In genomic region chr1:23598424-23598823, GRCh38 we compare ENCODE assay signal across 1 cellular context.
A peak's percentile ranks its signal among the peaks of the same experiment; 100 is the strongest.
TF ChIP-seq lines count a peak whose summit lies in the region.

No MANE protein-coding gene starts in this region.

TF ChIP-seq in GM23338, 12 proteins besides CTCF, POLR2A, EP300 and RAD21 (continued from another document):
- TF ChIP-seq, protein P1, sequence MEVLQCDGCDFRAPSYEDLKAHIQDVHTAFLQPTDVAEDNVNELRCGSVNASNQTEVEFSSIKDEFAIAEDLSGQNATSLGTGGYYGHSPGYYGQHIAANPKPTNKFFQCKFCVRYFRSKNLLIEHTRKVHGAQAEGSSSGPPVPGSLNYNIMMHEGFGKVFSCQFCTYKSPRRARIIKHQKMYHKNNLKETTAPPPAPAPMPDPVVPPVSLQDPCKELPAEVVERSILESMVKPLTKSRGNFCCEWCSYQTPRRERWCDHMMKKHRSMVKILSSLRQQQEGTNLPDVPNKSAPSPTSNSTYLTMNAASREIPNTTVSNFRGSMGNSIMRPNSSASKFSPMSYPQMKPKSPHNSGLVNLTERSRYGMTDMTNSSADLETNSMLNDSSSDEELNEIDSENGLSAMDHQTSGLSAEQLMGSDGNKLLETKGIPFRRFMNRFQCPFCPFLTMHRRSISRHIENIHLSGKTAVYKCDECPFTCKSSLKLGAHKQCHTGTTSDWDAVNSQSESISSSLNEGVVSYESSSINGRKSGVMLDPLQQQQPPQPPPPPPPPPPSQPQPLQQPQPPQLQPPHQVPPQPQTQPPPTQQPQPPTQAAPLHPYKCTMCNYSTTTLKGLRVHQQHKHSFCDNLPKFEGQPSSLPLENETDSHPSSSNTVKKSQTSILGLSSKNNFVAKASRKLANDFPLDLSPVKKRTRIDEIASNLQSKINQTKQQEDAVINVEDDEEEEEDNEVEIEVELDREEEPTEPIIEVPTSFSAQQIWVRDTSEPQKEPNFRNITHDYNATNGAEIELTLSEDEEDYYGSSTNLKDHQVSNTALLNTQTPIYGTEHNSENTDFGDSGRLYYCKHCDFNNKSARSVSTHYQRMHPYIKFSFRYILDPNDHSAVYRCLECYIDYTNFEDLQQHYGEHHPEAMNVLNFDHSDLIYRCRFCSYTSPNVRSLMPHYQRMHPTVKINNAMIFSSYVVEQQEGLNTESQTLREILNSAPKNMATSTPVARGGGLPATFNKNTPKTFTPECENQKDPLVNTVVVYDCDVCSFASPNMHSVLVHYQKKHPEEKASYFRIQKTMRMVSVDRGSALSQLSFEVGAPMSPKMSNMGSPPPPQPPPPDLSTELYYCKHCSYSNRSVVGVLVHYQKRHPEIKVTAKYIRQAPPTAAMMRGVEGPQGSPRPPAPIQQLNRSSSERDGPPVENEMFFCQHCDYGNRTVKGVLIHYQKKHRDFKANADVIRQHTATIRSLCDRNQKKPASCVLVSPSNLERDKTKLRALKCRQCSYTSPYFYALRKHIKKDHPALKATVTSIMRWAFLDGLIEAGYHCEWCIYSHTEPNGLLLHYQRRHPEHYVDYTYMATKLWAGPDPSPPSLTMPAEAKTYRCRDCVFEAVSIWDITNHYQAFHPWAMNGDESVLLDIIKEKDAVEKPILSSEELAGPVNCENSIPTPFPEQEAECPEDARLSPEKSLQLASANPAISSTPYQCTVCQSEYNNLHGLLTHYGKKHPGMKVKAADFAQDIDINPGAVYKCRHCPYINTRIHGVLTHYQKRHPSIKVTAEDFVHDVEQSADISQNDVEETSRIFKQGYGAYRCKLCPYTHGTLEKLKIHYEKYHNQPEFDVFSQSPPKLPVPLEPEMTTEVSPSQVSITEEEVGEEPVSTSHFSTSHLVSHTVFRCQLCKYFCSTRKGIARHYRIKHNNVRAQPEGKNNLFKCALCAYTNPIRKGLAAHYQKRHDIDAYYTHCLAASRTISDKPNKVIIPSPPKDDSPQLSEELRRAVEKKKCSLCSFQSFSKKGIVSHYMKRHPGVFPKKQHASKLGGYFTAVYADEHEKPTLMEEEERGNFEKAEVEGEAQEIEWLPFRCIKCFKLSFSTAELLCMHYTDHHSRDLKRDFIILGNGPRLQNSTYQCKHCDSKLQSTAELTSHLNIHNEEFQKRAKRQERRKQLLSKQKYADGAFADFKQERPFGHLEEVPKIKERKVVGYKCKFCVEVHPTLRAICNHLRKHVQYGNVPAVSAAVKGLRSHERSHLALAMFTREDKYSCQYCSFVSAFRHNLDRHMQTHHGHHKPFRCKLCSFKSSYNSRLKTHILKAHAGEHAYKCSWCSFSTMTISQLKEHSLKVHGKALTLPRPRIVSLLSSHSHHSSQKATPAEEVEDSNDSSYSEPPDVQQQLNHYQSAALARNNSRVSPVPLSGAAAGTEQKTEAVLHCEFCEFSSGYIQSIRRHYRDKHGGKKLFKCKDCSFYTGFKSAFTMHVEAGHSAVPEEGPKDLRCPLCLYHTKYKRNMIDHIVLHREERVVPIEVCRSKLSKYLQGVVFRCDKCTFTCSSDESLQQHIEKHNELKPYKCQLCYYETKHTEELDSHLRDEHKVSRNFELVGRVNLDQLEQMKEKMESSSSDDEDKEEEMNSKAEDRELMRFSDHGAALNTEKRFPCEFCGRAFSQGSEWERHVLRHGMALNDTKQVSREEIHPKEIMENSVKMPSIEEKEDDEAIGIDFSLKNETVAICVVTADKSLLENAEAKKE (CRISPR knock-in tag; IDR thresholded peaks at IDR 0.05), result peak; percentile 61; the same call in 1 of the 2 replicates
- TF ChIP-seq EZH2phosphoT487 (IDR thresholded peaks at IDR 0.05; ENCODE audit: unreplicated experiment), result no peak
- no peak for TF ChIP-seq STAT1 (IDR thresholded peaks at IDR 0.05; ENCODE audit: unreplicated experiment)
- peak; percentile 74 for TF ChIP-seq POLR2AphosphoS5 (IDR thresholded peaks at IDR 0.05; ENCODE audit: low read depth)
- TF ChIP-seq, protein P2, sequence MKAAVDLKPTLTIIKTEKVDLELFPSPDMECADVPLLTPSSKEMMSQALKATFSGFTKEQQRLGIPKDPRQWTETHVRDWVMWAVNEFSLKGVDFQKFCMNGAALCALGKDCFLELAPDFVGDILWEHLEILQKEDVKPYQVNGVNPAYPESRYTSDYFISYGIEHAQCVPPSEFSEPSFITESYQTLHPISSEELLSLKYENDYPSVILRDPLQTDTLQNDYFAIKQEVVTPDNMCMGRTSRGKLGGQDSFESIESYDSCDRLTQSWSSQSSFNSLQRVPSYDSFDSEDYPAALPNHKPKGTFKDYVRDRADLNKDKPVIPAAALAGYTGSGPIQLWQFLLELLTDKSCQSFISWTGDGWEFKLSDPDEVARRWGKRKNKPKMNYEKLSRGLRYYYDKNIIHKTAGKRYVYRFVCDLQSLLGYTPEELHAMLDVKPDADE (IDR thresholded peaks at IDR 0.05), result peak; percentile 95
- TF ChIP-seq NANOG (IDR thresholded peaks at IDR 0.05; ENCODE audit: borderline replicate concordance), result peak; percentile 86
- TF ChIP-seq CREB1 (CRISPR knock-in tag; IDR thresholded peaks at IDR 0.05; ENCODE audit: low read depth), result peak; percentile 42; the same call in 1 of the 2 replicates
- no peak for TF ChIP-seq ZNF331 (CRISPR knock-in tag; IDR thresholded peaks at IDR 0.05; ENCODE audit: low read depth)
